In the genomic region with DNA sequence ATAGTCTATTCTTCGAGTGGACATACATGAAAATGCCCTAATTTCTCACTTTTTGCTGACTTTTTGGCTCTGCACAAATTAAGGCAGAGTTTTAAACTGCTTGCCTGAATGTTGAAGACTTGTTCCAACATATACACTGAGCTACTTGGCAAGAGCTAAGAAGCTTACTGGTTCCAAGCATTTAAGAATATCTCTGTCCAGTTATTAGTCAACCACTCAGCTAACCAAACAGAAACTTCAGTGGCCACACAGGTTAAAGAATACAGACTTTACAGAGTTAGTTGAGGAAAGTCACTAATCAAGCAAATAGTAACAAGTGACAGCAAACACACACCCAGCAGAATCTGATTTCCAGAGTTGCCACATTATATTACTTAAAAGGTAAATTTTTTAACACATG, we compare ENCODE assay signal across 20 cellular contexts.
"Had no signal": no experiment of that assay in that cellular context is flagged by ENCODE, and none has a peak within 500 bp of the region (broad histone marks: within the 10 kb centered on the region; RNA-seq: fewer than 3 reads in every experiment).

No MANE protein-coding gene starts in this region.

- DNase-seq: activated B cell treated with CpG ODN at 0.5 μM for 24 hours; activated CD4-positive, alpha-beta memory T cell treated with anti-CD3 and anti-CD28 coated beads, Interleukin-2, amount 10 ng/mL, durations not matched to agents 7 days and 5 days; activated CD4-positive, alpha-beta T cell treated with anti-CD3 and anti-CD28 coated beads, Interleukin-2, amount 10 ng/mL, durations not matched to agents 24 days and 14 days; activated effector memory CD4-positive, alpha-beta T cell treated with Interleukin-2 at 50 U/mL for 16 hours; activated naive CD4-positive, alpha-beta T cell treated with anti-CD3 and anti-CD28 coated beads, Interleukin-2, amount 10 ng/mL, durations not matched to agents 7 days and 5 days; activated naive CD8-positive, alpha-beta T cell treated with anti-CD3 and anti-CD28 coated beads, Interleukin-2, amount 50 U/mL, for 24 hours; activated T-cell treated with anti-CD3 and anti-CD28 coated beads, Interleukin-2, amount 50 U/mL, for 72 hours; body of pancreas; cortex of kidney; heart right ventricle; islet precursor cell; left cardiac atrium; nephron progenitor cell; nucleus accumbens; small intestine; stimulated activated CD4-positive, alpha-beta T cell treated with anti-CD3 and anti-CD28 coated beads, Interleukin-2, amount 100 ng/mL, for 24 hours; stimulated activated naive CD8-positive, alpha-beta T cell treated with anti-CD3 and anti-CD28 coated beads, Interleukin-15, amount 100 ng/mL, for 72 hours; tibial artery had no signal

- FAIRE-seq: small intestine had no signal

- ATAC-seq: activated naive CD8-positive, alpha-beta T cell treated with anti-CD3 and anti-CD28 coated beads, Interleukin-2, amount 50 U/mL, for 24 hours; activated T-cell treated with anti-CD3 and anti-CD28 coated beads, Interleukin-2, amount 50 U/mL, for 72 hours; body of pancreas; heart right ventricle; left cardiac atrium; sciatic nerve; stimulated activated effector memory CD8-positive, alpha-beta T cell treated with anti-CD3 and anti-CD28 coated beads, Interleukin-12 subunit alpha, Interleukin-12 subunit beta, amount 100 ng/mL, for 72 hours; stimulated activated naive CD8-positive, alpha-beta T cell treated with anti-CD3 and anti-CD28 coated beads, Interleukin-15, amount 100 ng/mL, for 72 hours had no signal
